Comparison of ENCODE assay signal across 10 cellular contexts in the genomic region with DNA sequence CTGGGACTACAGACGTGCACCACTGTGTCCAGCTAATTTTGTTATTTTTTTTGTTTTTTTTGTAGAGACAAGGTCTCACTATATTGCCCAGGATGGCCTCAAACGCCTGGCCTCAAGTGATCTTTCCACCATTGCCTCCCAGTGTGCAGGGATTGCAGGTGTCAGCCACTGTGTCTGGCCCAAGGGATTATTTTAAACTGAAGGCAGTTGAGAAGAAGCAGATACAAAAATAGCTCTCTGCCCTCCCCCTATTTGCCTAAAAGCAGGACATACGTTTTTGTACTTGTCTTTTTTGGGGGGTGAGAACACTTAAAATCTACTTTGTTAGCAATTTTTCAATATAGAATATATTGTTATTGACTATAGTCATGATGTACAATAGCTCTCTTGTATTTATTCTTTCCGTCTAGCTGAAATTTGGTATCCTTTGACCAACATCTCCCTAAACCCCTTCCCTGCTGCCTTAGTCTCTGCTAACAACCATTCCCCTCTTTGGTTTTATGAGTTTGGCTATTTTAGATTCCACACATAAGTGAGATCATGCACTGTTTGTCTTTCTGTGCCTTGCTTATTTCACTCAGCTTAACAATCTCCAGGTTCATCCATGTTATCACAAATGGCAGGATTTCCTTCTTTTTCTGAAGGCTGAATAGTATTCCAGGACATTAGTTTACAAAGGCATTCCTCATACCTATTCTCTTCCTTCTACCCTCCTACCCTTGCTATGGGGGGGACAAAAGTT. TPM values are rescaled to one million over a fixed set of nuclear protein-coding genes. Genes with fewer than 3 reads are reported as not detected.
"Had no signal": no experiment of that assay in that cellular context is flagged by ENCODE, and none has a peak within 500 bp of the region (broad histone marks: within the 10 kb centered on the region; RNA-seq: fewer than 3 reads in every experiment).

No MANE protein-coding gene starts in this region.

- H3K9me3 ChIP-seq: HAP-1 had no signal

- H3K27ac ChIP-seq: GM23248, HL-60 had no signal

- H3K4me3 ChIP-seq: GM23248, HAP-1 had no signal

- FAIRE-seq: HepG2 had no signal

- H3K9ac ChIP-seq: GM23248 had no signal

- H3K4me1 ChIP-seq: HAP-1 had no signal

- H3K36me3 ChIP-seq: HAP-1 had no signal

- DNase-seq: GM23248, GOT3, H7, HFFc6, KBM-7 had no signal

RNA-seq across cellular contexts. Expression of a gene that starts 34.9 kb away (rescaled TPM):
- total RNA-seq: GM23248, H4, H7, HepG2, HFFc6, HT1080 had no signal

RNA-seq across cellular contexts. Expression of a gene that starts 56.8 kb away (rescaled TPM):
- total RNA-seq: GM23248, H4, H7, HepG2, HFFc6, HT1080 had no signal
